ENCODE assay signal across 8 cellular contexts in genomic region chr1:23824711-23825075, GRCh38. TPM values are rescaled to one million over a fixed set of nuclear protein-coding genes. Genes with fewer than 3 reads are reported as not detected.
A peak's percentile ranks its signal among the peaks of the same experiment; 100 is the strongest.
DNase-seq lines count a peak whose midpoint lies in the region; ATAC-seq and TF ChIP-seq lines count a peak whose summit lies in the region.

No MANE protein-coding gene starts in this region.

- peaks cover 0 to under 1% of the 10 kb centered on the region in 2 donors for H3K36me3 ChIP-seq in ascending aorta
- no peaks in the 10 kb centered on the region for H3K36me3 ChIP-seq in thymus (ENCODE audit: control insufficient read depth, insufficient read depth)

- intact Hi-C loops in activated CD4-positive, alpha-beta T cell treated with anti-CD3 and anti-CD28 coated beads for 36 hours (cut with DNase I, micrococcal nuclease): loop anchor here (1.0 kb wide), 9 partner anchors 14 to 456 kb away; partner anchors contain the start of genes GALE (in 2 of the 2), SRSF10 (in 2 of the 2), FUCA1 (in 1 of the 2) and LYPLA2 (in 1 of the 2)
- intact Hi-C loops in ascending aorta (cut with DNase I): loop anchor here (2.0 kb wide), 2 partner anchors 22 to 42 kb away; no protein-coding TSS in a partner anchor

- peak overlapping the region; percentile 97 for H3K4me3 Mint-ChIP-seq in activated CD4-positive, alpha-beta T cell treated with anti-CD3 and anti-CD28 coated beads for 36 hours

- H3K36me3 Mint-ChIP-seq in activated CD4-positive, alpha-beta T cell treated with anti-CD3 and anti-CD28 coated beads for 36 hours (ENCODE audit: low read depth): no peaks in the 10 kb centered on the region

- CTCF ChIA-PET in activated CD4-positive, alpha-beta T cell treated with anti-CD3 and anti-CD28 coated beads for 36 hours (lab: Charles Lee): interaction anchor here (0.8 to 3.1 kb wide), 7 partner anchors 10 to 92 kb away, joined by 3 to 26 read pairs (median 4); partner anchors contain the start of gene GALE

- H3K4me3 ChIP-seq in ascending aorta (peak overlapping the region; percentile 77 to 97), thymus (ENCODE audit: low read length) (peak overlapping the region; percentile 63)

- ATAC-seq in activated CD4-positive, alpha-beta T cell treated with anti-CD3 and anti-CD28 coated beads for 36 hours: no peak
- ATAC-seq in left lobe of liver: peak; percentile 81

- H3K27ac Mint-ChIP-seq in activated CD4-positive, alpha-beta T cell treated with anti-CD3 and anti-CD28 coated beads for 36 hours: peak overlapping the region; percentile 97

- H3K4me1 ChIP-seq in ascending aorta (peaks cover 0 to 6% of the 10 kb centered on the region in 2 donors), thymus (ENCODE audit: control insufficient read depth, insufficient read depth, low read length) (peaks cover 2% of the 10 kb centered on the region)

- peaks cover 19% of the 10 kb centered on the region for H3K4me1 Mint-ChIP-seq in activated CD4-positive, alpha-beta T cell treated with anti-CD3 and anti-CD28 coated beads for 36 hours

- H3K9me3 Mint-ChIP-seq in activated CD4-positive, alpha-beta T cell treated with anti-CD3 and anti-CD28 coated beads for 36 hours (ENCODE audit: low read depth): no peaks in the 10 kb centered on the region

- DNase-seq in activated CD4-positive, alpha-beta T cell treated with anti-CD3 and anti-CD28 coated beads for 36 hours: no peak
- no peak for DNase-seq in activated CD4-positive, alpha-beta T cell treated with anti-CD3 and anti-CD28 coated beads for 48 hours
- DNase-seq in ascending aorta (ENCODE audit: low spot score in 2 of 2) (no peak), left lobe of liver (ENCODE audit: low spot score) (peak; percentile 56), NCI-H1092 (lab: John Stamatoyannopoulos, UW) (no peak), NCI-H2227 (lab: John Stamatoyannopoulos, UW; ENCODE audit: unreplicated experiment) (no peak), NCI-H2029 (lab: John Stamatoyannopoulos, UW) (no peak)

- WGBS in thymus: 6% methylated on average over 8 of the region's 8 CpGs

- no peaks in the 10 kb centered on the region for H3K27me3 ChIP-seq in ascending aorta
- no peaks in the 10 kb centered on the region for H3K27me3 ChIP-seq in thymus (ENCODE audit: control insufficient read depth, insufficient read depth)

- TF ChIP-seq CTCF in ascending aorta (IDR thresholded peaks at IDR 0.05): no peak

- H3K27ac ChIP-seq in ascending aorta (peak overlapping the region; percentile 97), thymus (ENCODE audit: low read depth) (peak overlapping the region; percentile 88)

- POLR2A ChIA-PET in activated CD4-positive, alpha-beta T cell treated with anti-CD3 and anti-CD28 coated beads for 36 hours (lab: Charles Lee): interaction anchor here (1.0 kb wide), 2 partner anchors 25 to 46 kb away, joined by 3 to 5 read pairs; partner anchors contain the start of genes GALE and PITHD1

- H3K9me3 ChIP-seq in ascending aorta: no peaks in the 10 kb centered on the region
- no peaks in the 10 kb centered on the region for H3K9me3 ChIP-seq in thymus (ENCODE audit: control insufficient read depth)

- no peaks in the 10 kb centered on the region for H3K27me3 Mint-ChIP-seq in activated CD4-positive, alpha-beta T cell treated with anti-CD3 and anti-CD28 coated beads for 36 hours

RNA-seq across cellular contexts. Expression of gene HMGCL, which starts 0.5 kb away (rescaled TPM):
- total RNA-seq in activated CD4-positive, alpha-beta T cell treated with anti-CD3 and anti-CD28 coated beads for 36 hours: 10 to 100 TPM; 31.9 to 46.0 TPM
- 7.3 TPM for total RNA-seq in ascending aorta
- 170 TPM for total RNA-seq in left lobe of liver
- 41.6 TPM for polyA plus RNA-seq in thymus

RNA-seq across cellular contexts. Expression of gene GALE, which starts 24.1 kb away (rescaled TPM):
- 10 to 100 TPM; 27.4 to 35.6 TPM for total RNA-seq in activated CD4-positive, alpha-beta T cell treated with anti-CD3 and anti-CD28 coated beads for 36 hours
- total RNA-seq in ascending aorta: 30.4 TPM
- 43.1 TPM for total RNA-seq in left lobe of liver
- 22.6 TPM for polyA plus RNA-seq in thymus

RNA-seq across cellular contexts. Expression of gene LYPLA2, which starts 33.7 kb away (rescaled TPM):
- 10 to 100 TPM; 55.0 to 64.8 TPM for total RNA-seq in activated CD4-positive, alpha-beta T cell treated with anti-CD3 and anti-CD28 coated beads for 36 hours
- 127 TPM for total RNA-seq in ascending aorta
- 32.5 TPM for total RNA-seq in left lobe of liver
- 57.7 TPM for polyA plus RNA-seq in thymus

RNA-seq across cellular contexts. Expression of gene FUCA1, which starts 43.4 kb away (rescaled TPM):
- 1 to 10 TPM; 4.2 to 4.5 TPM for total RNA-seq in activated CD4-positive, alpha-beta T cell treated with anti-CD3 and anti-CD28 coated beads for 36 hours
- total RNA-seq in ascending aorta (11.1 TPM), left lobe of liver (39.0 TPM)
- 39.5 TPM for polyA plus RNA-seq in thymus

RNA-seq across cellular contexts. Expression of gene PITHD1, which starts 46.5 kb away (rescaled TPM):
- total RNA-seq in activated CD4-positive, alpha-beta T cell treated with anti-CD3 and anti-CD28 coated beads for 36 hours: 10 to 100 TPM; 53.1 to 64.1 TPM
- 60.1 TPM for total RNA-seq in ascending aorta
- total RNA-seq in left lobe of liver: 32.9 TPM
- polyA plus RNA-seq in thymus: 89.1 TPM
